20 cellular contexts compared by ENCODE assay signal in the genomic region with DNA sequence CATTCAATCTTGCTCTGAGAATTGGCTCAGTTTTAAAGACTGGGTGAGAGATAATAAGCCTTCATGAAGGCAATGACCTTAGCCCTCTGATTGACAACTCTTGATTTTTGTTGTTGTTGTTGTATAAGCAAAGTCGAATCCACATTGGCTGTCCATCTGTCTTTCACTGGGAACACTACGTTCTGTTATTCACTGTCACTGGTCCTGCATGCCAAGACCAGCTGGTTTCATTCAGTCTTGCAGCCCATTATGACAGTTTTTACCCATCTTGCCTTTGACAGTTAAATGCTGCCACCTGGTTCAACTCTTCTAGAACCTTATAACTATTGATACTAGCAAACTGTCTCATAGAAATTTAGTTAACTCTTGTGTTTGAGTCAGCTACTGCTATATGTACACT.
DNase-seq lines count a peak whose midpoint lies in the region; ATAC-seq and TF ChIP-seq lines count a peak whose summit lies in the region.
"Had no signal": no experiment of that assay in that cellular context is flagged by ENCODE, and none has a peak within 500 bp of the region (broad histone marks: within the 10 kb centered on the region; RNA-seq: fewer than 3 reads in every experiment).

No MANE protein-coding gene starts in this region.

- peaks cover 19% of the 10 kb centered on the region for H3K9me3 ChIP-seq in mammary epithelial cell (replicated peaks; ENCODE audit: insufficient read depth, low read length)
- H3K9me3 ChIP-seq: A549; BLaER1 treated with 17β-estradiol and CSF1 and Interleukin-3, amounts not matched to agents 10 nM and 100 nM; Caco-2 had no signal

- H4K20me1 ChIP-seq in mammary epithelial cell (ENCODE audit: insufficient read depth, low read length), result no peaks in the 10 kb centered on the region
- H4K20me1 ChIP-seq: BLaER1 treated with 17β-estradiol and CSF1 and Interleukin-3, amounts not matched to agents 10 nM and 100 nM had no signal

- no peaks in the 10 kb centered on the region for H3K27me3 ChIP-seq in mammary epithelial cell (ENCODE audit: insufficient read depth, low read length)
- H3K27me3 ChIP-seq: BLaER1 treated with 17β-estradiol and CSF1 and Interleukin-3, amounts not matched to agents 10 nM and 100 nM had no signal

- intact Hi-C loops in mammary epithelial cell (cut with micrococcal nuclease), result no loop called here

- no TSS peak for BruUV-seq in mammary epithelial cell (replicated peaks; lab: Mats Ljungman, UMichigan)

- no peak overlapping the region for H3K4me2 ChIP-seq in mammary epithelial cell (ENCODE audit: insufficient read depth, low read depth, low read length)
- H3K4me2 ChIP-seq: A549; BLaER1 treated with 17β-estradiol and CSF1 and Interleukin-3, amounts not matched to agents 10 nM and 100 nM had no signal

- in situ Hi-C loops in G401 (cut with HindIII; ENCODE audit: low sequenced_read_pairs), result no loop called here
- in situ Hi-C loops in mammary epithelial cell (cut with MboI; ENCODE audit: low sequenced_read_pairs in 2 of 2), result no loop called here

- no peak overlapping the region for H3K4me3 ChIP-seq in mammary epithelial cell (replicated peaks in 1 of 3; ENCODE audit: insufficient read depth in 1 of 3, low read depth in 2 of 3, low read length in 3 of 3)
- H3K4me3 ChIP-seq: A549; BLaER1 treated with 17β-estradiol and CSF1 and Interleukin-3, amounts not matched to agents 10 nM and 100 nM; GM12878 had no signal

- 21% methylated on average over 2 of the region's 2 CpGs for WGBS in mammary epithelial cell (ENCODE audit: low coverage, missing lambda C conversion rate)

- H3K4me1 ChIP-seq in mammary epithelial cell (ENCODE audit: insufficient read depth, low read length), result no peaks in the 10 kb centered on the region
- H3K4me1 ChIP-seq: A549; BLaER1 treated with 17β-estradiol and CSF1 and Interleukin-3, amounts not matched to agents 10 nM and 100 nM; Caco-2 had no signal

- no peak overlapping the region for H2AFZ ChIP-seq in mammary epithelial cell (ENCODE audit: low read depth, low read length)

- no peaks in the 10 kb centered on the region for H3K79me2 ChIP-seq in mammary epithelial cell (ENCODE audit: insufficient read depth, low read length)

- no peak overlapping the region for H3K27ac ChIP-seq in mammary epithelial cell (ENCODE audit: insufficient read depth, low read depth, low read length)
- H3K27ac ChIP-seq: 22Rv1; A549; BLaER1 treated with 17β-estradiol and CSF1 and Interleukin-3, amounts not matched to agents 10 nM and 100 nM; C4-2B had no signal

- no peak for TF ChIP-seq CTCF in mammary epithelial cell (conservative IDR thresholded peaks at IDR 0.05 in 1 of 2, IDR thresholded peaks at IDR 0.05 in 1 of 2; ENCODE audit: extremely low read depth in 1 of 2, insufficient read depth in 1 of 2, low read depth in 1 of 2, low read length in 2 of 2)

- DNase-seq in G401 (ENCODE audit: low spot score) (peak; percentile 70), NCI-H1694 (lab: John Stamatoyannopoulos, UW) (peak; percentile 98), NCI-H446 (lab: John Stamatoyannopoulos, UW) (peak; percentile 72 to 90), cerebellar cortex (ENCODE audit: low spot score) (peak; percentile 62), mammary epithelial cell (no peak)
- DNase-seq in stimulated activated CD4-positive, alpha-beta T cell treated with anti-CD3 and anti-CD28 coated beads, Interleukin-15, amount 100 ng/mL, for 24 hours, result no peak
- DNase-seq: AML-193; Caco-2; Calu3; CD4-positive, alpha-beta T cell; CD8-positive, alpha-beta T cell; DMS79 treated with DMSO at 0.1 percent for 48 hours; GDM1 had no signal

- no peaks in the 10 kb centered on the region for H3K36me3 ChIP-seq in mammary epithelial cell (ENCODE audit: insufficient read depth, low read length)
- H3K36me3 ChIP-seq: BLaER1 treated with 17β-estradiol and CSF1 and Interleukin-3, amounts not matched to agents 10 nM and 100 nM had no signal

- CTCF ChIA-PET in mammary epithelial cell (lab: Charles Lee; ENCODE audit: low non-redundant PET), result no interaction called here

- dilution Hi-C loops in mammary epithelial cell (cut with HindIII; ENCODE audit: low sequenced_read_pairs), result no loop called here

- ATAC-seq in HG03378 (IDR thresholded peaks at IDR 0.05; ENCODE audit: unreplicated experiment) (no peak), HG03175 (IDR thresholded peaks at IDR 0.05; ENCODE audit: unreplicated experiment) (no peak)
- ATAC-seq: A549; CD8-positive, alpha-beta T cell; GM12878 had no signal

- H3K9ac ChIP-seq in mammary epithelial cell (ENCODE audit: insufficient read depth, low read length), result no peak overlapping the region
- H3K9ac ChIP-seq: BLaER1 treated with 17β-estradiol and CSF1 and Interleukin-3, amounts not matched to agents 10 nM and 100 nM had no signal

Comparison
In these comparisons a context has a peak if more than half of its experiments do, and no peak if none do; other contexts are left out.
1. DNase-seq: peak in G401 (single experiment), NCI-H1694 (single experiment), NCI-H446 (2 of 2) and cerebellar cortex (single experiment); none in stimulated activated CD4-positive, alpha-beta T cell treated with anti-CD3 and anti-CD28 coated beads, Interleukin-15, amount 100 ng/mL, for 24 hours (single experiment) and mammary epithelial cell (single experiment).